Comparison of ENCODE assay signal across 8 cellular contexts in the genomic region with DNA sequence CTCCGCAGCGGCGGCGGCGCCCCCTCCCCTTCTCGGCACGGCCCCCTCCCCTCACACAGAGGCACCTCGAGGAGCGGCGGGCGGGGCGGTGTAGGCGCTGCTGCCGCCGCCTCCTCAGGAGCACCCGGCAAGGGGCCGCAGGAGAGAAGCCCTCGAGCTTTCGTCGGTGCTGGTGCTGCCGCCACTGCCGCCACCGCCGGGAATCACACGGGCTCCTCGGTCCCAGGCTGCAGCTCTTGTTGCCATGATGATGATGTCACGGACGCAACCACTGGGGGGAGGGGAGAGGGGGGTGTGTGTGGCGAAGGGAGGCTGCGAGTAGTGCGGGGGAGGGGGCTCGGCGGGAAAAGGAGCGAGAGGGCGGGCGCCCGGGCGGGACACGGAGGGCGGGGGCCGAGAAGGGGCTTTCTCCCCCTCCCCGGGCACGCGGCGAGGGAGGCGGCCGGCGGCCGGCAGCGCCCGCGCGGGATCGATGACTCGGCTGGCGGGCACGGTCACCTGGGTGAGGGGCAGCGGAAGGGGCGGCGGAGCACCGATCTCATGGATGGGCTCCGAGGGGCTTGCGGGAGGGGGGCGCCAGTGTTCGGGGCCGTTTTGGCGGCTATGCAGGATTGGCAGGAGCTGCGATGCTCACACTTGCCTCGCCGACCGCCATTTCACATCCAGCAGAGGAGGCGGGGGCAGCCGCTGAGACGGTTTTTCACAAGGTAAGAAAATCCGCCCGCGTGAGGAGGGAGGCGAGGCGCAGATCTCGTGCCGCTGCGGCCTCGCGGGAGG. TPM values are rescaled to one million over a fixed set of nuclear protein-coding genes. Genes with fewer than 3 reads are reported as not detected.
DNase-seq lines count a peak whose midpoint lies in the region; ATAC-seq and TF ChIP-seq lines count a peak whose summit lies in the region.

A gene with protein sequence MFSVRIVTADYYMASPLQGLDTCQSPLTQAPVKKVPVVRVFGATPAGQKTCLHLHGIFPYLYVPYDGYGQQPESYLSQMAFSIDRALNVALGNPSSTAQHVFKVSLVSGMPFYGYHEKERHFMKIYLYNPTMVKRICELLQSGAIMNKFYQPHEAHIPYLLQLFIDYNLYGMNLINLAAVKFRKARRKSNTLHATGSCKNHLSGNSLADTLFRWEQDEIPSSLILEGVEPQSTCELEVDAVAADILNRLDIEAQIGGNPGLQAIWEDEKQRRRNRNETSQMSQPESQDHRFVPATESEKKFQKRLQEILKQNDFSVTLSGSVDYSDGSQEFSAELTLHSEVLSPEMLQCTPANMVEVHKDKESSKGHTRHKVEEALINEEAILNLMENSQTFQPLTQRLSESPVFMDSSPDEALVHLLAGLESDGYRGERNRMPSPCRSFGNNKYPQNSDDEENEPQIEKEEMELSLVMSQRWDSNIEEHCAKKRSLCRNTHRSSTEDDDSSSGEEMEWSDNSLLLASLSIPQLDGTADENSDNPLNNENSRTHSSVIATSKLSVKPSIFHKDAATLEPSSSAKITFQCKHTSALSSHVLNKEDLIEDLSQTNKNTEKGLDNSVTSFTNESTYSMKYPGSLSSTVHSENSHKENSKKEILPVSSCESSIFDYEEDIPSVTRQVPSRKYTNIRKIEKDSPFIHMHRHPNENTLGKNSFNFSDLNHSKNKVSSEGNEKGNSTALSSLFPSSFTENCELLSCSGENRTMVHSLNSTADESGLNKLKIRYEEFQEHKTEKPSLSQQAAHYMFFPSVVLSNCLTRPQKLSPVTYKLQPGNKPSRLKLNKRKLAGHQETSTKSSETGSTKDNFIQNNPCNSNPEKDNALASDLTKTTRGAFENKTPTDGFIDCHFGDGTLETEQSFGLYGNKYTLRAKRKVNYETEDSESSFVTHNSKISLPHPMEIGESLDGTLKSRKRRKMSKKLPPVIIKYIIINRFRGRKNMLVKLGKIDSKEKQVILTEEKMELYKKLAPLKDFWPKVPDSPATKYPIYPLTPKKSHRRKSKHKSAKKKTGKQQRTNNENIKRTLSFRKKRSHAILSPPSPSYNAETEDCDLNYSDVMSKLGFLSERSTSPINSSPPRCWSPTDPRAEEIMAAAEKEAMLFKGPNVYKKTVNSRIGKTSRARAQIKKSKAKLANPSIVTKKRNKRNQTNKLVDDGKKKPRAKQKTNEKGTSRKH (N-terminal part only) (minus strand): TSS at position 260 of the 777 bp plus-strand sequence. CDS start 330 bp downstream, outside the sequence.

- peak within 1 kb of the TSS; percentile 100 for H3K27ac Mint-ChIP-seq in activated CD4-positive, alpha-beta T cell treated with anti-CD3 and anti-CD28 coated beads for 36 hours

- CTCF ChIA-PET in activated CD4-positive, alpha-beta T cell treated with anti-CD3 and anti-CD28 coated beads for 36 hours (lab: Charles Lee) = interaction anchor here (0.6 to 2.7 kb wide), 3 partner anchors 136 to 540 kb away, joined by 3 to 18 read pairs (median 3); a partner anchor contains a TSS

- DNase-seq in AG08395 (ENCODE audit: low spot score) (peak; percentile 75), NCI-H460 (ENCODE audit: extremely low read depth, low read depth) (peak; percentile 82), choroid plexus epithelial cell (ENCODE audit: low read depth) (peak; percentile 86)
- DNase-seq in activated CD4-positive, alpha-beta T cell treated with anti-CD3 and anti-CD28 coated beads for 36 hours = peak; percentile 95
- peak; percentile 84 to 89 for DNase-seq in stimulated activated CD4-positive, alpha-beta T cell treated with anti-CD3 and anti-CD28 coated beads, Interleukin-1b, Interleukin-23, amount 100 ng/mL, for 4 hours (ENCODE audit: low read depth in 2 of 2)

- peak; percentile 40 for ATAC-seq in GM18907 (IDR thresholded peaks at IDR 0.05; ENCODE audit: unreplicated experiment)
- peak; percentile 25 for ATAC-seq in HG03139 (IDR thresholded peaks at IDR 0.05; ENCODE audit: unreplicated experiment)
- peak; percentile 46 for ATAC-seq in activated CD4-positive, alpha-beta T cell treated with anti-CD3 and anti-CD28 coated beads for 36 hours

- H3K4me1 Mint-ChIP-seq in activated CD4-positive, alpha-beta T cell treated with anti-CD3 and anti-CD28 coated beads for 36 hours = peaks cover 58% of the 10 kb centered on the region

- intact Hi-C loops in activated CD4-positive, alpha-beta T cell treated with anti-CD3 and anti-CD28 coated beads for 36 hours (cut with DNase I, micrococcal nuclease) = loop anchor here (1.0 to 10.0 kb wide), 24 partner anchors 11 to 668 kb away; a partner anchor contains a TSS

- peak within 1 kb of the TSS; percentile 94 for H3K4me3 Mint-ChIP-seq in activated CD4-positive, alpha-beta T cell treated with anti-CD3 and anti-CD28 coated beads for 36 hours

- H3K4me3 ChIP-seq in choroid plexus epithelial cell (ENCODE audit: low read depth, low read length) = peak within 1 kb of the TSS; percentile 83

- no peaks in the 10 kb centered on the region for H3K9me3 Mint-ChIP-seq in activated CD4-positive, alpha-beta T cell treated with anti-CD3 and anti-CD28 coated beads for 36 hours (ENCODE audit: low read depth)

- POLR2A ChIA-PET in activated CD4-positive, alpha-beta T cell treated with anti-CD3 and anti-CD28 coated beads for 36 hours (lab: Charles Lee) = interaction anchor here (0.5 to 2.3 kb wide), 5 partner anchors 46 to 224 kb away, joined by 3 to 16 read pairs (median 3); a partner anchor contains a TSS

- H3K27me3 Mint-ChIP-seq in activated CD4-positive, alpha-beta T cell treated with anti-CD3 and anti-CD28 coated beads for 36 hours = no peaks in the 10 kb centered on the region

- no peaks in the 10 kb centered on the region for H3K27me3 ChIP-seq in layer of hippocampus (ENCODE audit: control insufficient read depth, insufficient read depth, low read length)

- peaks cover 19% of the 10 kb centered on the region for H3K36me3 Mint-ChIP-seq in activated CD4-positive, alpha-beta T cell treated with anti-CD3 and anti-CD28 coated beads for 36 hours (ENCODE audit: low read depth)

- TF ChIP-seq CTCF in choroid plexus epithelial cell (conservative IDR thresholded peaks at IDR 0.05; ENCODE audit: low read depth, low read length) = no peak

- H3K27ac ChIP-seq in layer of hippocampus (ENCODE audit: low read depth, low read length) = peak within 1 kb of the TSS; percentile 98

RNA-seq across cellular contexts. Expression of the gene that starts here (rescaled TPM):
- total RNA-seq in NCI-H460 (2014; rRNA removed; shearing (Covaris generic)) = 10.1 and 11.3 TPM in 2 replicates
- polyA plus RNA-seq in NCI-H460 (2014; cell fraction: nucleus; rRNA removed) = 14.7 and 17.6 TPM in 2 replicates
- 10 to 100 TPM; 16.5 to 20.9 TPM for total RNA-seq in activated CD4-positive, alpha-beta T cell treated with anti-CD3 and anti-CD28 coated beads for 36 hours

Comparison
In these comparisons a context has a peak if more than half of its experiments do, and no peak if none do; other contexts are left out.
1. Peak in every context shown above with its lines: DNase-seq, ATAC-seq, H3K4me3 ChIP-seq and H3K27ac ChIP-seq.